ENCODE assay signal across 18 cellular contexts in the genomic region with DNA sequence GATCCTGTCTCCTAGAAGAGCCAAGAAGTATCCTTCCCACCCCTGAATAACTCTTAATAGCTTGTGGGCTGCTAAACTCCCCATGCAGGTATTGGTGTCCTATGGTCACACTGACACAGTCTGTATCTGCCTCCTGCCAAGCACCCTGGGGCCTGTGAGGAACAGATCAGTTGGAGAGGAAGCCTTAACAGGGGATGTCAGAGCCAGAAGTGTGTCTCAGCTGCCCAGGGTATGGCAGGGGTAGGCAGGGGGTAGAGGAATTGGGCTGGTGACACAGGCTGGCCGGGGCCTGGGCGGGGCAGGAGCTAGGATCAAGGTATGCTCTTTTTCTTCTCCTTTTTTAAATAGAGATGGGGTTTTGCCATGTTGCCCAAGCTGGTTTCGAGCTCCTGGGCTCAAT. TPM values are rescaled to one million over a fixed set of nuclear protein-coding genes. Genes with fewer than 3 reads are reported as not detected.
DNase-seq lines count a peak whose midpoint lies in the region; ATAC-seq and TF ChIP-seq lines count a peak whose summit lies in the region.
"Had no signal": no experiment of that assay in that cellular context is flagged by ENCODE, and none has a peak within 500 bp of the region (broad histone marks: within the 10 kb centered on the region; RNA-seq: fewer than 3 reads in every experiment).

No MANE protein-coding gene starts in this region.

- TF ChIP-seq CTCF in WTC11 (IDR thresholded peaks at IDR 0.05) = no peak
- no peak for TF ChIP-seq CTCF in mesothelial cell of epicardium (IDR thresholded peaks at IDR 0.05; ENCODE audit: unreplicated experiment)
- TF ChIP-seq CTCF in vagina (IDR thresholded peaks at IDR 0.05) = no peak

- CTCF ChIA-PET in WTC11 (lab: Charles Lee) = interaction anchor here (1.3 to 2.1 kb wide), 2 partner anchors 11 to 80 kb away, joined by 6 to 8 read pairs; no protein-coding TSS in a partner anchor

- ATAC-seq in activated T-cell treated with anti-CD3 and anti-CD28 coated beads, Interleukin-2, amount 50 U/mL, for 4 hours = no peak
- no peak for ATAC-seq in WTC11
- ATAC-seq: HepG2 had no signal

- H3K4me1 ChIP-seq in vagina = peaks cover 20% of the 10 kb centered on the region

- H3K27ac ChIP-seq in vagina = peak overlapping the region; percentile 54
- H3K27ac ChIP-seq: Peyer's patch had no signal

- H3K9me3 Mint-ChIP-seq in activated T-cell treated with anti-CD3 and anti-CD28 coated beads, Interleukin-2, amount 50 U/mL, for 24 hours = no peaks in the 10 kb centered on the region
- H3K9me3 Mint-ChIP-seq in activated T-cell treated with anti-CD3 and anti-CD28 coated beads, Interleukin-2, amount 50 U/mL, for 4 hours = no peaks in the 10 kb centered on the region
- no peaks in the 10 kb centered on the region for H3K9me3 Mint-ChIP-seq in WTC11
- H3K9me3 Mint-ChIP-seq in mesothelial cell of epicardium = no peaks in the 10 kb centered on the region
- no peaks in the 10 kb centered on the region for H3K9me3 Mint-ChIP-seq in activated naive CD8-positive, alpha-beta T cell treated with anti-CD3 and anti-CD28 coated beads for 36 hours
- H3K9me3 Mint-ChIP-seq: CD14-positive monocyte had no signal

- H3K27me3 Mint-ChIP-seq in activated T-cell treated with anti-CD3 and anti-CD28 coated beads, Interleukin-2, amount 50 U/mL, for 24 hours = no peaks in the 10 kb centered on the region
- no peaks in the 10 kb centered on the region for H3K27me3 Mint-ChIP-seq in activated T-cell treated with anti-CD3 and anti-CD28 coated beads, Interleukin-2, amount 50 U/mL, for 4 hours (ENCODE audit: low read depth)
- H3K27me3 Mint-ChIP-seq in WTC11 (ENCODE audit: low read depth) = no peaks in the 10 kb centered on the region
- H3K27me3 Mint-ChIP-seq in mesothelial cell of epicardium (ENCODE audit: low read depth) = no peaks in the 10 kb centered on the region
- H3K27me3 Mint-ChIP-seq in activated naive CD8-positive, alpha-beta T cell treated with anti-CD3 and anti-CD28 coated beads for 36 hours = no peaks in the 10 kb centered on the region

- no peaks in the 10 kb centered on the region for H3K9me3 ChIP-seq in vagina
- H3K9me3 ChIP-seq: A549, Caco-2, Peyer's patch had no signal

- no peak overlapping the region for H3K4me3 Mint-ChIP-seq in activated T-cell treated with anti-CD3 and anti-CD28 coated beads, Interleukin-2, amount 50 U/mL, for 24 hours
- H3K4me3 Mint-ChIP-seq in activated T-cell treated with anti-CD3 and anti-CD28 coated beads, Interleukin-2, amount 50 U/mL, for 4 hours = no peak overlapping the region
- H3K4me3 Mint-ChIP-seq in WTC11 (no peak overlapping the region), mesothelial cell of epicardium (no peak overlapping the region)
- H3K4me3 Mint-ChIP-seq in activated naive CD8-positive, alpha-beta T cell treated with anti-CD3 and anti-CD28 coated beads for 36 hours = no peak overlapping the region
- H3K4me3 Mint-ChIP-seq: CD14-positive monocyte had no signal

- intact Hi-C loops in vagina (cut with DNase I) = no loop called here

- peak overlapping the region; percentile 44 for H3K27ac Mint-ChIP-seq in activated T-cell treated with anti-CD3 and anti-CD28 coated beads, Interleukin-2, amount 50 U/mL, for 24 hours
- H3K27ac Mint-ChIP-seq in WTC11 = peak overlapping the region; percentile 15; the same call in 1 of the 2 replicates
- H3K27ac Mint-ChIP-seq in mesothelial cell of epicardium = peak overlapping the region; percentile 25
- H3K27ac Mint-ChIP-seq in activated naive CD8-positive, alpha-beta T cell treated with anti-CD3 and anti-CD28 coated beads for 36 hours = no peak overlapping the region

- H3K36me3 ChIP-seq in vagina = peaks cover 0 to 16% of the 10 kb centered on the region in 2 donors

- H3K27me3 ChIP-seq in vagina = no peaks in the 10 kb centered on the region
- H3K27me3 ChIP-seq: Peyer's patch had no signal

- TF ChIP-seq POLR2A in vagina (IDR thresholded peaks at IDR 0.05) = no peak

- DNase-seq in activated T-cell treated with anti-CD3 and anti-CD28 coated beads, Interleukin-2, amount 50 U/mL, for 24 hours = no peak
- DNase-seq in activated T-cell treated with anti-CD3 and anti-CD28 coated beads, Interleukin-2, amount 50 U/mL, for 4 hours = no peak
- DNase-seq in WTC11 (ENCODE audit: low spot score) = no peak
- no peak for DNase-seq in mesothelial cell of epicardium (ENCODE audit: low spot score in 2 of 2, unreplicated experiment in 2 of 2)
- DNase-seq in vagina (ENCODE audit: extremely low spot score in 2 of 2) = no peak
- DNase-seq in NCI-H1436 (lab: John Stamatoyannopoulos, UW) = no peak
- DNase-seq in NOMO-1 (lab: John Stamatoyannopoulos, UW; ENCODE audit: unreplicated experiment in 2 of 2) = no peak
- no peak for DNase-seq in activated naive CD8-positive, alpha-beta T cell treated with anti-CD3 and anti-CD28 coated beads for 36 hours
- DNase-seq: DMS53, NCI-H1417, NCI-H2029, NCI-H510A, Peyer's patch, SHP77 had no signal

- peaks cover 4% of the 10 kb centered on the region for H3K4me1 Mint-ChIP-seq in activated T-cell treated with anti-CD3 and anti-CD28 coated beads, Interleukin-2, amount 50 U/mL, for 24 hours (ENCODE audit: low read depth)
- peaks cover 2% of the 10 kb centered on the region for H3K4me1 Mint-ChIP-seq in activated T-cell treated with anti-CD3 and anti-CD28 coated beads, Interleukin-2, amount 50 U/mL, for 4 hours (ENCODE audit: low read depth)
- no peaks in the 10 kb centered on the region for H3K4me1 Mint-ChIP-seq in WTC11
- H3K4me1 Mint-ChIP-seq in mesothelial cell of epicardium = no peaks in the 10 kb centered on the region
- peaks cover 3% of the 10 kb centered on the region for H3K4me1 Mint-ChIP-seq in activated naive CD8-positive, alpha-beta T cell treated with anti-CD3 and anti-CD28 coated beads for 36 hours

- H3K36me3 Mint-ChIP-seq in activated T-cell treated with anti-CD3 and anti-CD28 coated beads, Interleukin-2, amount 50 U/mL, for 24 hours (ENCODE audit: low read depth) = peaks cover 22% of the 10 kb centered on the region
- H3K36me3 Mint-ChIP-seq in activated T-cell treated with anti-CD3 and anti-CD28 coated beads, Interleukin-2, amount 50 U/mL, for 4 hours (ENCODE audit: insufficient read depth) = peaks cover 9% of the 10 kb centered on the region
- H3K36me3 Mint-ChIP-seq in WTC11 (peaks cover 21% of the 10 kb centered on the region), mesothelial cell of epicardium (peaks cover 11% of the 10 kb centered on the region)
- H3K36me3 Mint-ChIP-seq in activated naive CD8-positive, alpha-beta T cell treated with anti-CD3 and anti-CD28 coated beads for 36 hours = no peaks in the 10 kb centered on the region

- no peak overlapping the region for H3K4me3 ChIP-seq in vagina
- H3K4me3 ChIP-seq: A549, Peyer's patch had no signal

- POLR2A ChIA-PET in WTC11 (lab: Charles Lee) = interaction anchor here (1.3 to 1.6 kb wide), 2 partner anchors 10 to 47 kb away, joined by 3 to 4 read pairs; partner anchors contain the start of gene ST3GAL2

TF ChIP-seq in WTC11, 78 proteins besides CTCF, POLR2A, EP300 and RAD21:
- no peak for TF ChIP-seq ZNF396 (CRISPR knock-in tag; IDR thresholded peaks at IDR 0.05; ENCODE audit: borderline replicate concordance)
- no peak for TF ChIP-seq ZNF121 (CRISPR knock-in tag; IDR thresholded peaks at IDR 0.05)
- TF ChIP-seq TEAD1 (CRISPR knock-in tag; IDR thresholded peaks at IDR 0.05) = no peak
- TF ChIP-seq TP53 (CRISPR knock-in tag; IDR thresholded peaks at IDR 0.05) = no peak
- TF ChIP-seq SMAD3 (CRISPR knock-in tag; IDR thresholded peaks at IDR 0.05; ENCODE audit: borderline replicate concordance) = no peak
- TF ChIP-seq NFYB (CRISPR knock-in tag; conservative IDR thresholded peaks at IDR 0.05; ENCODE audit: low read depth) = no peak
- TF ChIP-seq ARID4B (CRISPR knock-in tag; IDR thresholded peaks at IDR 0.05; ENCODE audit: borderline replicate concordance) = no peak
- no peak for TF ChIP-seq EMX1 (CRISPR knock-in tag; IDR thresholded peaks at IDR 0.05)
TF ChIP-seq in WTC11: peak in this region for 0.

RNA-seq across cellular contexts. Expression of gene DDX19A, which starts 44.7 kb away (rescaled TPM):
- total RNA-seq in activated T-cell treated with anti-CD3 and anti-CD28 coated beads, Interleukin-2, amount 50 U/mL, for 4 hours = 10 to 100 TPM; 77.5 to 86.6 (median 78.7) TPM
- total RNA-seq in WTC11 (2021) (42.0 to 47.0 TPM (median 43.7 TPM) in 3 replicates), mesothelial cell of epicardium (50.5 to 54.9 TPM (median 51.5 TPM) in 3 replicates), vagina (30.0 TPM)
- 10 to 100 TPM; 67.4 to 72.1 TPM for total RNA-seq in activated naive CD8-positive, alpha-beta T cell treated with anti-CD3 and anti-CD28 coated beads for 36 hours

RNA-seq across cellular contexts. Expression of gene ST3GAL2, which starts 47.5 kb away (rescaled TPM):
- total RNA-seq in activated T-cell treated with anti-CD3 and anti-CD28 coated beads, Interleukin-2, amount 50 U/mL, for 4 hours = 10 to 100 TPM; 15.0 to 18.1 (median 15.6) TPM
- total RNA-seq in WTC11 (2021) (46.0 to 49.4 TPM (median 46.2 TPM) in 3 replicates), mesothelial cell of epicardium (46.5 to 53.0 TPM (median 47.4 TPM) in 3 replicates), vagina (14.0 TPM)
- total RNA-seq in activated naive CD8-positive, alpha-beta T cell treated with anti-CD3 and anti-CD28 coated beads for 36 hours = 10 to 100 TPM; 21.5 to 23.3 TPM
